In genomic region chr4:98260579-98261290, GRCh38 we compare ENCODE assay signal across 1 cellular context.
A peak's percentile ranks its signal among the peaks of the same experiment; 100 is the strongest.
TF ChIP-seq lines count a peak whose summit lies in the region.

No MANE protein-coding gene starts in this region.

TF ChIP-seq in HepG2, 621 proteins besides CTCF, POLR2A, EP300 and RAD21 (continued from another document and continues in another):
- TF ChIP-seq ZHX2 (IDR thresholded peaks at IDR 0.05; ENCODE audit: low read depth) = peak; percentile 23; the same call in 1 of the 2 replicates
- no peak; the same call in 1 of the 2 replicates for TF ChIP-seq ZHX2 (CRISPR knock-in tag; IDR thresholded peaks at IDR 0.05; ENCODE audit: borderline replicate concordance)
- TF ChIP-seq PBX3 (CRISPR knock-in tag; IDR thresholded peaks at IDR 0.05; ENCODE audit: borderline replicate concordance) = 0 out of 2 replicates have a peak, but pooled peaks have one; percentile 47
- TF ChIP-seq ZNF446 (CRISPR knock-in tag; IDR thresholded peaks at IDR 0.05) = peak; percentile 68; the same call in 1 of the 2 replicates
- no peak for TF ChIP-seq ELK4 (CRISPR knock-in tag; IDR thresholded peaks at IDR 0.05; ENCODE audit: borderline replicate concordance)
- TF ChIP-seq CREB1 (IDR thresholded peaks at IDR 0.05) = no peak
- TF ChIP-seq CREB1 (CRISPR knock-in tag; IDR thresholded peaks at IDR 0.05) = no peak
- TF ChIP-seq ZFP1 (CRISPR knock-in tag; IDR thresholded peaks at IDR 0.05) = no peak
- 0 out of 2 replicates have a peak, but pooled peaks have one; percentile 34 for TF ChIP-seq ZNF343 (CRISPR knock-in tag; IDR thresholded peaks at IDR 0.05)
- peak; percentile 77; the same call in 1 of the 2 replicates for TF ChIP-seq AKNA (CRISPR knock-in tag; IDR thresholded peaks at IDR 0.05; ENCODE audit: borderline replicate concordance)
- no peak for TF ChIP-seq DPF2 (CRISPR knock-in tag; IDR thresholded peaks at IDR 0.05; ENCODE audit: borderline replicate concordance, low read depth)
- peak; percentile 72; the same call in 1 of the 2 replicates for TF ChIP-seq FOXJ3 (CRISPR knock-in tag; IDR thresholded peaks at IDR 0.05; ENCODE audit: borderline replicate concordance)
- peak; percentile 60 for TF ChIP-seq ZNF574 (CRISPR knock-in tag; IDR thresholded peaks at IDR 0.05)
- no peak for TF ChIP-seq CBX1 (IDR thresholded peaks at IDR 0.05; ENCODE audit: low read depth)
- TF ChIP-seq STAT5B (CRISPR knock-in tag; IDR thresholded peaks at IDR 0.05) = no peak
- TF ChIP-seq HMGXB3 (CRISPR knock-in tag; IDR thresholded peaks at IDR 0.05; ENCODE audit: borderline replicate concordance) = 0 out of 2 replicates have a peak, but pooled peaks have one; percentile 39
- peak; percentile 30; the same call in 1 of the 2 replicates for TF ChIP-seq PITX1 (CRISPR knock-in tag; IDR thresholded peaks at IDR 0.05)
- 0 out of 2 replicates have a peak, but pooled peaks have one; percentile 44 for TF ChIP-seq ZNF704 (CRISPR knock-in tag; IDR thresholded peaks at IDR 0.05; ENCODE audit: borderline replicate concordance)
